1 cellular context compared by ENCODE assay signal in the genomic region with DNA sequence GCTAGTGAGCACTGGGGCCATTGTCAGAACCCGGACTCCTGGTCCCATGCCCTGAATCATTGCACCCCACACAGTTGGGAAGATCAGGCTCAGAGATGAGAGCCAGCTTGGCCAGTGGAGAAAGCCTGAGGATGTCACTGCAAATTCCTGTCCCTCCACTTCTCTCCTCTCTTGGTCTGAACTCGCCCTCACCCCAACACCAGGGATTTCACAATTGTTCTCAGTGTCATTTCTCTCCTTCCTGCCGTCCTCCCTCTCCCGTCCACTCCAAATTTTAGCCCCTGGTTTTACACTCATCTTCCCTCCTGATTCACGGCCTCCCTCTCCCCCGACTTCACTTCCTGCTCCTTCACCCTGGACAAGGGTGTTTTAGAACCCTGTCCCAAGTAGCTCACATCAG.
TF ChIP-seq lines count a peak whose summit lies in the region.

No MANE protein-coding gene starts in this region.

TF ChIP-seq in H1, 55 proteins besides CTCF, POLR2A, EP300 and RAD21:
- no peak for TF ChIP-seq FOSL1 (IDR thresholded peaks at IDR 0.05; ENCODE audit: insufficient read depth, low read depth, low read length)
- no peak for TF ChIP-seq SP1 (IDR thresholded peaks at IDR 0.05; ENCODE audit: low read depth, low read length)
- TF ChIP-seq, protein P1, sequence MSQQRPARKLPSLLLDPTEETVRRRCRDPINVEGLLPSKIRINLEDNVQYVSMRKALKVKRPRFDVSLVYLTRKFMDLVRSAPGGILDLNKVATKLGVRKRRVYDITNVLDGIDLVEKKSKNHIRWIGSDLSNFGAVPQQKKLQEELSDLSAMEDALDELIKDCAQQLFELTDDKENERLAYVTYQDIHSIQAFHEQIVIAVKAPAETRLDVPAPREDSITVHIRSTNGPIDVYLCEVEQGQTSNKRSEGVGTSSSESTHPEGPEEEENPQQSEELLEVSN (IDR thresholded peaks at IDR 0.05): no peak
- no peak for TF ChIP-seq POLR2AphosphoS5 (IDR thresholded peaks at IDR 0.05; ENCODE audit: low read depth, low read length)
- TF ChIP-seq TAF7 (optimal IDR thresholded peaks at IDR 0.05; ENCODE audit: borderline replicate concordance, low read depth, low read length): no peak
- TF ChIP-seq, protein P2, sequence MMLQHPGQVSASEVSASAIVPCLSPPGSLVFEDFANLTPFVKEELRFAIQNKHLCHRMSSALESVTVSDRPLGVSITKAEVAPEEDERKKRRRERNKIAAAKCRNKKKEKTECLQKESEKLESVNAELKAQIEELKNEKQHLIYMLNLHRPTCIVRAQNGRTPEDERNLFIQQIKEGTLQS (IDR thresholded peaks at IDR 0.05; ENCODE audit: insufficient read depth, low read depth, low read length): no peak
- no peak for TF ChIP-seq KDM5A (IDR thresholded peaks at IDR 0.05; ENCODE audit: low read length)
- no peak for TF ChIP-seq TAF1 (IDR thresholded peaks at IDR 0.05; ENCODE audit: low read depth, low read length)
- no peak for TF ChIP-seq EGR1 (IDR thresholded peaks at IDR 0.05; ENCODE audit: borderline replicate concordance, low read depth, low read length)
- TF ChIP-seq CHD1 (IDR thresholded peaks at IDR 0.05; ENCODE audit: low read depth, low read length): no peak
- TF ChIP-seq, protein P3, sequence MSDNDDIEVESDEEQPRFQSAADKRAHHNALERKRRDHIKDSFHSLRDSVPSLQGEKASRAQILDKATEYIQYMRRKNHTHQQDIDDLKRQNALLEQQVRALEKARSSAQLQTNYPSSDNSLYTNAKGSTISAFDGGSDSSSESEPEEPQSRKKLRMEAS (IDR thresholded peaks at IDR 0.05): no peak
- TF ChIP-seq, protein P4, sequence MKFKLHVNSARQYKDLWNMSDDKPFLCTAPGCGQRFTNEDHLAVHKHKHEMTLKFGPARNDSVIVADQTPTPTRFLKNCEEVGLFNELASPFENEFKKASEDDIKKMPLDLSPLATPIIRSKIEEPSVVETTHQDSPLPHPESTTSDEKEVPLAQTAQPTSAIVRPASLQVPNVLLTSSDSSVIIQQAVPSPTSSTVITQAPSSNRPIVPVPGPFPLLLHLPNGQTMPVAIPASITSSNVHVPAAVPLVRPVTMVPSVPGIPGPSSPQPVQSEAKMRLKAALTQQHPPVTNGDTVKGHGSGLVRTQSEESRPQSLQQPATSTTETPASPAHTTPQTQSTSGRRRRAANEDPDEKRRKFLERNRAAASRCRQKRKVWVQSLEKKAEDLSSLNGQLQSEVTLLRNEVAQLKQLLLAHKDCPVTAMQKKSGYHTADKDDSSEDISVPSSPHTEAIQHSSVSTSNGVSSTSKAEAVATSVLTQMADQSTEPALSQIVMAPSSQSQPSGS (IDR thresholded peaks at IDR 0.05; ENCODE audit: low read length): no peak
- no peak for TF ChIP-seq POU5F1 (IDR thresholded peaks at IDR 0.05; ENCODE audit: low read depth, low read length)
- no peak for TF ChIP-seq PHF8 (conservative IDR thresholded peaks at IDR 0.05; ENCODE audit: low read depth, low read length)
- TF ChIP-seq BCL11A (IDR thresholded peaks at IDR 0.05; ENCODE audit: low read depth in 2 of 2, low read length in 2 of 2): no peak
- no peak for TF ChIP-seq SIX5 (IDR thresholded peaks at IDR 0.05; ENCODE audit: low read depth, low read length)
- TF ChIP-seq, protein P5, sequence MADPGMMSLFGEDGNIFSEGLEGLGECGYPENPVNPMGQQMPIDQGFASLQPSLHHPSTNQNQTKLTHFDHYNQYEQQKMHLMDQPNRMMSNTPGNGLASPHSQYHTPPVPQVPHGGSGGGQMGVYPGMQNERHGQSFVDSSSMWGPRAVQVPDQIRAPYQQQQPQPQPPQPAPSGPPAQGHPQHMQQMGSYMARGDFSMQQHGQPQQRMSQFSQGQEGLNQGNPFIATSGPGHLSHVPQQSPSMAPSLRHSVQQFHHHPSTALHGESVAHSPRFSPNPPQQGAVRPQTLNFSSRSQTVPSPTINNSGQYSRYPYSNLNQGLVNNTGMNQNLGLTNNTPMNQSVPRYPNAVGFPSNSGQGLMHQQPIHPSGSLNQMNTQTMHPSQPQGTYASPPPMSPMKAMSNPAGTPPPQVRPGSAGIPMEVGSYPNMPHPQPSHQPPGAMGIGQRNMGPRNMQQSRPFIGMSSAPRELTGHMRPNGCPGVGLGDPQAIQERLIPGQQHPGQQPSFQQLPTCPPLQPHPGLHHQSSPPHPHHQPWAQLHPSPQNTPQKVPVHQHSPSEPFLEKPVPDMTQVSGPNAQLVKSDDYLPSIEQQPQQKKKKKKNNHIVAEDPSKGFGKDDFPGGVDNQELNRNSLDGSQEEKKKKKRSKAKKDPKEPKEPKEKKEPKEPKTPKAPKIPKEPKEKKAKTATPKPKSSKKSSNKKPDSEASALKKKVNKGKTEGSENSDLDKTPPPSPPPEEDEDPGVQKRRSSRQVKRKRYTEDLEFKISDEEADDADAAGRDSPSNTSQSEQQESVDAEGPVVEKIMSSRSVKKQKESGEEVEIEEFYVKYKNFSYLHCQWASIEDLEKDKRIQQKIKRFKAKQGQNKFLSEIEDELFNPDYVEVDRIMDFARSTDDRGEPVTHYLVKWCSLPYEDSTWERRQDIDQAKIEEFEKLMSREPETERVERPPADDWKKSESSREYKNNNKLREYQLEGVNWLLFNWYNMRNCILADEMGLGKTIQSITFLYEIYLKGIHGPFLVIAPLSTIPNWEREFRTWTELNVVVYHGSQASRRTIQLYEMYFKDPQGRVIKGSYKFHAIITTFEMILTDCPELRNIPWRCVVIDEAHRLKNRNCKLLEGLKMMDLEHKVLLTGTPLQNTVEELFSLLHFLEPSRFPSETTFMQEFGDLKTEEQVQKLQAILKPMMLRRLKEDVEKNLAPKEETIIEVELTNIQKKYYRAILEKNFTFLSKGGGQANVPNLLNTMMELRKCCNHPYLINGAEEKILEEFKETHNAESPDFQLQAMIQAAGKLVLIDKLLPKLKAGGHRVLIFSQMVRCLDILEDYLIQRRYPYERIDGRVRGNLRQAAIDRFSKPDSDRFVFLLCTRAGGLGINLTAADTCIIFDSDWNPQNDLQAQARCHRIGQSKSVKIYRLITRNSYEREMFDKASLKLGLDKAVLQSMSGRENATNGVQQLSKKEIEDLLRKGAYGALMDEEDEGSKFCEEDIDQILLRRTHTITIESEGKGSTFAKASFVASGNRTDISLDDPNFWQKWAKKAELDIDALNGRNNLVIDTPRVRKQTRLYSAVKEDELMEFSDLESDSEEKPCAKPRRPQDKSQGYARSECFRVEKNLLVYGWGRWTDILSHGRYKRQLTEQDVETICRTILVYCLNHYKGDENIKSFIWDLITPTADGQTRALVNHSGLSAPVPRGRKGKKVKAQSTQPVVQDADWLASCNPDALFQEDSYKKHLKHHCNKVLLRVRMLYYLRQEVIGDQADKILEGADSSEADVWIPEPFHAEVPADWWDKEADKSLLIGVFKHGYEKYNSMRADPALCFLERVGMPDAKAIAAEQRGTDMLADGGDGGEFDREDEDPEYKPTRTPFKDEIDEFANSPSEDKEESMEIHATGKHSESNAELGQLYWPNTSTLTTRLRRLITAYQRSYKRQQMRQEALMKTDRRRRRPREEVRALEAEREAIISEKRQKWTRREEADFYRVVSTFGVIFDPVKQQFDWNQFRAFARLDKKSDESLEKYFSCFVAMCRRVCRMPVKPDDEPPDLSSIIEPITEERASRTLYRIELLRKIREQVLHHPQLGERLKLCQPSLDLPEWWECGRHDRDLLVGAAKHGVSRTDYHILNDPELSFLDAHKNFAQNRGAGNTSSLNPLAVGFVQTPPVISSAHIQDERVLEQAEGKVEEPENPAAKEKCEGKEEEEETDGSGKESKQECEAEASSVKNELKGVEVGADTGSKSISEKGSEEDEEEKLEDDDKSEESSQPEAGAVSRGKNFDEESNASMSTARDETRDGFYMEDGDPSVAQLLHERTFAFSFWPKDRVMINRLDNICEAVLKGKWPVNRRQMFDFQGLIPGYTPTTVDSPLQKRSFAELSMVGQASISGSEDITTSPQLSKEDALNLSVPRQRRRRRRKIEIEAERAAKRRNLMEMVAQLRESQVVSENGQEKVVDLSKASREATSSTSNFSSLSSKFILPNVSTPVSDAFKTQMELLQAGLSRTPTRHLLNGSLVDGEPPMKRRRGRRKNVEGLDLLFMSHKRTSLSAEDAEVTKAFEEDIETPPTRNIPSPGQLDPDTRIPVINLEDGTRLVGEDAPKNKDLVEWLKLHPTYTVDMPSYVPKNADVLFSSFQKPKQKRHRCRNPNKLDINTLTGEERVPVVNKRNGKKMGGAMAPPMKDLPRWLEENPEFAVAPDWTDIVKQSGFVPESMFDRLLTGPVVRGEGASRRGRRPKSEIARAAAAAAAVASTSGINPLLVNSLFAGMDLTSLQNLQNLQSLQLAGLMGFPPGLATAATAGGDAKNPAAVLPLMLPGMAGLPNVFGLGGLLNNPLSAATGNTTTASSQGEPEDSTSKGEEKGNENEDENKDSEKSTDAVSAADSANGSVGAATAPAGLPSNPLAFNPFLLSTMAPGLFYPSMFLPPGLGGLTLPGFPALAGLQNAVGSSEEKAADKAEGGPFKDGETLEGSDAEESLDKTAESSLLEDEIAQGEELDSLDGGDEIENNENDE (IDR thresholded peaks at IDR 0.05; ENCODE audit: insufficient replicate concordance, low read length): no peak
- TF ChIP-seq SIRT6 (IDR thresholded peaks at IDR 0.05; ENCODE audit: low read length): no peak
